ENCODE assay signal across 1 cellular context in the genomic region with DNA sequence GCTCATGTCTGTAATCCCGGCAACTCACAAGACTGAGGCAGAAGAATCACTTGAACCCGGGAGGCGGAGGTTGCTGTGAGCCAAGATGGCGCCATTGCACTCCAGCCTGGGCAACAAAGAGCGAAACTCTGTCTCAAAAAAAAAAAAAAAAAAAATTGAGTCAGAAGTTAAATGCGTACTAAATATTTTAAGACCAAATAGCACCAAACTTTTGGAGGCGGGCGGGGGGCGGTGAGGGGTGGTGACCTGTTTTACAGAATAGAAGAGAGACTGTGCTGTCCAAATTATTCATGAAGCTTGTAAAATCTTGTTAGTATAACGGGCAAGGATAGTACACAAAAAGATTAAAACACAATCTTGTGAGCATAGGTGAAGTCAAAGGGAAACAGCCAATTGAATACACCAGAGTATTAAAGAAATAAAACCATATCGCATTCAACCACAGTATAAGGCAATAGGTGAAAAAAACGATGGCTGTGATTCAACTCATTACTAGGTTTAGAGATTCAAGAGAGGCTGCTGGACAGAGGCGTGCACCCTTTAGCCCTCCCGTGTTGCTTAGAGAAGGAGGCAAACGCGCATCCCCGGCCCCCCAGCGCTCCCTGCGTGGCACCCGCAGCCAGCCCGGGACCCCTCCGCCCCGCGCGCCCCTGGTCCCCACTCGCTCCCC.
A peak's percentile ranks its signal among the peaks of the same experiment; 100 is the strongest.
TF ChIP-seq lines count a peak whose summit lies in the region.

No MANE protein-coding gene starts in this region.

TF ChIP-seq in H1, 55 proteins besides CTCF, POLR2A, EP300 and RAD21:
- TF ChIP-seq CHD2 (IDR thresholded peaks at IDR 0.05; ENCODE audit: low read length) (no peak), ASH2L (IDR thresholded peaks at IDR 0.05; ENCODE audit: low read length) (no peak), MAFK (IDR thresholded peaks at IDR 0.05; ENCODE audit: low read depth, low read length) (no peak), FOSL1 (IDR thresholded peaks at IDR 0.05; ENCODE audit: insufficient read depth, low read depth, low read length) (no peak), CREB1 (IDR thresholded peaks at IDR 0.05) (no peak), CBX5 (IDR thresholded peaks at IDR 0.05; ENCODE audit: low read depth, low read length) (no peak), SAP30 (IDR thresholded peaks at IDR 0.05; ENCODE audit: insufficient read depth, insufficient replicate concordance, low read length) (no peak), YY1 (IDR thresholded peaks at IDR 0.05; ENCODE audit: low read depth, low read length) (0 out of 2 replicates have a peak, but pooled peaks have one; percentile 19), PHF8 (conservative IDR thresholded peaks at IDR 0.05; ENCODE audit: low read depth, low read length) (no peak)
